1 cellular context compared by ENCODE assay signal in the genomic region with DNA sequence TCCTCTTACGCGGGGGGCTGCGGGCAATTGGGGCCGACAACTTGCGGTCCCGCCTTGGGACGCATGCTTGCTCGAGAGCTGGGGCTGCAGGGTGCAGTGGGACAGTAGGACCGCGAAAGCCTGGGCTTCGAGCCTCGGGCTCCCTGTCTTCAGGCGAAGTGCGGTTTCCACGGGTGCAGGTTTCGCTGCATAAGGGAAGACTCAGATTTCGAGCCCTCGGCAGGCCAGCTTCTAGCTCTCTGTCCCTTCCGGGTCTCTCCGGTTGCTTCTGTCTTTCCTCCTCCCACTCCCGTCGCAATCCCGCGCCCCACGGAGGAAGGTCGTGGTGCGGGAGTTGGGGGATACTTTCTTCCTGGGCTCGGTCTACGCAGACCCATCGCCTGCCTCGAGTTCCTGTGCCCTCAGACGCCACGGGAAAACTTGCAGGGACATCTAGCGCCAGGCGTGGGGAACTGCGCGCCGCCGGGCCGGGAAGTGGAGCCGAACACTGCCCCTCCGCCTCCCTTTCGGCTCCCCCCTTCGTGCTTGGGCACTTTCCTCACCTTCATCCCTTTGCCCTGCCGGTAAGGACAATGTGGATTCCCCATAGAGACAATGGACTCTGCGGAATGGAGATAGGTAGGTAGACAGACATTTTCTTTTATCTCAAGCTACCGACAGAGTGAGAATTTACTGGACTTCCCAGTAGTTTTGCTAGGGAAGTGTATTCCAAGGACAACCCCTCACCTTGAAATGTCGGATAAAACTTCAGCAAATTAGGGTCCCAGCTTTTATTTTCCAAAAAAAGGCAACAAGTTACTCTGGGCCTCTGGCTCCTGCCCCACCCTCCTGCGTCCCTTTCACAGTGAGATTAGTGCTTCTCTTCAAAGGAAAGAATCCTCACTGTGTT.
TF ChIP-seq lines count a peak whose summit lies in the region.

No MANE protein-coding gene starts in this region.

TF ChIP-seq in SK-N-SH treated with all-trans-retinoic acid at 6 μM for 48 hours, 23 proteins besides CTCF, POLR2A, EP300 and RAD21 (continued from another document):
- TF ChIP-seq PPARA (CRISPR knock-in tag; IDR thresholded peaks at IDR 0.05; ENCODE audit: borderline replicate concordance), result no peak
- no peak for TF ChIP-seq ZNF70 (CRISPR knock-in tag; IDR thresholded peaks at IDR 0.05)
- no peak for TF ChIP-seq TCF4 (CRISPR knock-in tag; IDR thresholded peaks at IDR 0.05; ENCODE audit: borderline replicate concordance)
- TF ChIP-seq ZNF565 (CRISPR knock-in tag; conservative IDR thresholded peaks at IDR 0.05; ENCODE audit: low read depth), result no peak
- TF ChIP-seq ZFP30 (CRISPR knock-in tag; IDR thresholded peaks at IDR 0.05), result no peak
